ENCODE assay signal across 12 cellular contexts in genomic region chr4:107709916-107710315, GRCh38. TPM values are rescaled to one million over a fixed set of nuclear protein-coding genes. Genes with fewer than 3 reads are reported as not detected.
DNase-seq lines count a peak whose midpoint lies in the region; ATAC-seq and TF ChIP-seq lines count a peak whose summit lies in the region.
"Had no signal": no experiment of that assay in that cellular context is flagged by ENCODE, and none has a peak within 500 bp of the region (broad histone marks: within the 10 kb centered on the region; RNA-seq: fewer than 3 reads in every experiment).

No MANE protein-coding gene starts in this region.

- H3K27me3 Mint-ChIP-seq in activated B cell treated with CpG ODN at 0.5 μM for 24 hours (no peaks in the 10 kb centered on the region), mesothelial cell of epicardium (ENCODE audit: low read depth) (no peaks in the 10 kb centered on the region), Calu3 (ENCODE audit: unreplicated experiment) (no peaks in the 10 kb centered on the region)
- no peaks in the 10 kb centered on the region for H3K27me3 Mint-ChIP-seq in activated naive CD4-positive, alpha-beta T cell treated with anti-CD3 and anti-CD28 coated beads for 36 hours (ENCODE audit: low read depth)
- H3K27me3 Mint-ChIP-seq in activated T-helper 2 cell treated with anti-CD3 and anti-CD28 coated beads, Interferon-gamma antibody, Interleukin-2, Interleukin-4, amounts not matched to agents 10 μg/mL and 5 μg/mL and 100 μg/mL, durations not matched to agents 14 hours and 24 hours and 36 hours (ENCODE audit: low read depth): no peaks in the 10 kb centered on the region

- H3K9me3 Mint-ChIP-seq in activated B cell treated with CpG ODN at 0.5 μM for 24 hours (peaks cover 23% of the 10 kb centered on the region), mesothelial cell of epicardium (peaks cover 28% of the 10 kb centered on the region), Calu3 (ENCODE audit: low read depth, unreplicated experiment) (peaks cover 6% of the 10 kb centered on the region)
- H3K9me3 Mint-ChIP-seq in activated naive CD4-positive, alpha-beta T cell treated with anti-CD3 and anti-CD28 coated beads for 36 hours: peaks cover 22% of the 10 kb centered on the region
- peaks cover 38% of the 10 kb centered on the region for H3K9me3 Mint-ChIP-seq in activated T-helper 2 cell treated with anti-CD3 and anti-CD28 coated beads, Interferon-gamma antibody, Interleukin-2, Interleukin-4, amounts not matched to agents 10 μg/mL and 5 μg/mL and 100 μg/mL, durations not matched to agents 14 hours and 24 hours and 36 hours

- DNase-seq in LHCN-M2 (ENCODE audit: low read depth): peak; percentile 40
- no peak for DNase-seq in activated B cell treated with CpG ODN at 0.5 μM for 24 hours
- DNase-seq in mesothelial cell of epicardium (ENCODE audit: low spot score in 2 of 2, unreplicated experiment in 2 of 2): no peak
- no peak for DNase-seq in activated naive CD4-positive, alpha-beta T cell treated with anti-CD3 and anti-CD28 coated beads for 36 hours
- no peak for DNase-seq in Calu3
- DNase-seq in activated gamma-delta T cell treated with Interleukin-2 at 50 U/mL for 16 hours: no peak
- DNase-seq in activated T-helper 2 cell treated with anti-CD3 and anti-CD28 coated beads, Interferon-gamma antibody, Interleukin-2, Interleukin-4, amounts not matched to agents 10 μg/mL and 5 μg/mL and 100 μg/mL, durations not matched to agents 14 hours and 24 hours and 36 hours (ENCODE audit: low spot score): no peak
- DNase-seq: activated effector memory CD4-positive, alpha-beta T cell treated with anti-CD3 and anti-CD28 coated beads, Interleukin-2, amount 50 U/mL, for 16 hours; C1 segment of cervical spinal cord; NCI-H226; SJCRH30 had no signal

- CTCF ChIA-PET in activated B cell treated with CpG ODN at 0.5 μM for 24 hours (lab: Charles Lee): interaction anchor here (0.6 kb wide), 1 partner anchor 171 kb away, joined by 3 read pairs; no protein-coding TSS in a partner anchor
- CTCF ChIA-PET in activated naive CD4-positive, alpha-beta T cell treated with anti-CD3 and anti-CD28 coated beads for 36 hours (lab: Charles Lee): no interaction called here
- CTCF ChIA-PET in Calu3 (lab: Charles Lee): interaction anchor here (0.6 to 2.1 kb wide), 2 partner anchors 10 to 69 kb away, joined by 6 to 11 read pairs; partner anchors contain the start of gene PAPSS1

- intact Hi-C loops in activated B cell treated with CpG ODN at 0.5 μM for 24 hours (cut with micrococcal nuclease): no loop called here
- intact Hi-C loops in activated naive CD4-positive, alpha-beta T cell treated with anti-CD3 and anti-CD28 coated beads for 36 hours (cut with micrococcal nuclease): no loop called here
- intact Hi-C loops in Calu3 (cut with micrococcal nuclease; ENCODE audit: unreplicated experiment): no loop called here
- intact Hi-C loops in activated T-helper 2 cell treated with anti-CD3 and anti-CD28 coated beads, Interferon-gamma antibody, Interleukin-2, Interleukin-4, amounts not matched to agents 10 μg/mL and 5 μg/mL and 100 μg/mL, durations not matched to agents 14 hours and 24 hours and 36 hours (cut with micrococcal nuclease): no loop called here

- H3K4me1 Mint-ChIP-seq in activated B cell treated with CpG ODN at 0.5 μM for 24 hours: peaks cover 16% of the 10 kb centered on the region
- peaks cover 33% of the 10 kb centered on the region for H3K4me1 Mint-ChIP-seq in mesothelial cell of epicardium
- peaks cover 14% of the 10 kb centered on the region for H3K4me1 Mint-ChIP-seq in activated naive CD4-positive, alpha-beta T cell treated with anti-CD3 and anti-CD28 coated beads for 36 hours (ENCODE audit: low read depth)
- H3K4me1 Mint-ChIP-seq in Calu3 (ENCODE audit: low read depth, unreplicated experiment): peaks cover 34% of the 10 kb centered on the region
- H3K4me1 Mint-ChIP-seq in activated T-helper 2 cell treated with anti-CD3 and anti-CD28 coated beads, Interferon-gamma antibody, Interleukin-2, Interleukin-4, amounts not matched to agents 10 μg/mL and 5 μg/mL and 100 μg/mL, durations not matched to agents 14 hours and 24 hours and 36 hours (ENCODE audit: low read depth): peaks cover 14% of the 10 kb centered on the region

- POLR2A ChIA-PET in activated B cell treated with CpG ODN at 0.5 μM for 24 hours (lab: Charles Lee): interaction anchor here (0.8 kb wide), 1 partner anchor 11 kb away, joined by 3 read pairs; no protein-coding TSS in a partner anchor

- H3K4me3 Mint-ChIP-seq in activated B cell treated with CpG ODN at 0.5 μM for 24 hours (peak overlapping the region; percentile 5), mesothelial cell of epicardium (no peak overlapping the region), Calu3 (ENCODE audit: low read depth, unreplicated experiment) (no peak overlapping the region)
- H3K4me3 Mint-ChIP-seq in activated naive CD4-positive, alpha-beta T cell treated with anti-CD3 and anti-CD28 coated beads for 36 hours: no peak overlapping the region
- no peak overlapping the region for H3K4me3 Mint-ChIP-seq in activated T-helper 2 cell treated with anti-CD3 and anti-CD28 coated beads, Interferon-gamma antibody, Interleukin-2, Interleukin-4, amounts not matched to agents 10 μg/mL and 5 μg/mL and 100 μg/mL, durations not matched to agents 14 hours and 24 hours and 36 hours (ENCODE audit: low read depth)

- BruUV-seq in Calu3 (replicated peaks; lab: Mats Ljungman, UMichigan): no TSS peak

- TF ChIP-seq CTCF in activated B cell treated with CpG ODN at 0.5 μM for 24 hours (IDR thresholded peaks at IDR 0.05) (no peak), mesothelial cell of epicardium (IDR thresholded peaks at IDR 0.05; ENCODE audit: unreplicated experiment) (no peak), Calu3 (IDR thresholded peaks at IDR 0.05; ENCODE audit: unreplicated experiment) (no peak)

- H3K27ac Mint-ChIP-seq in activated B cell treated with CpG ODN at 0.5 μM for 24 hours (no peak overlapping the region), mesothelial cell of epicardium (peak overlapping the region; percentile 78), Calu3 (ENCODE audit: unreplicated experiment) (no peak overlapping the region)
- no peak overlapping the region for H3K27ac Mint-ChIP-seq in activated naive CD4-positive, alpha-beta T cell treated with anti-CD3 and anti-CD28 coated beads for 36 hours
- no peak overlapping the region for H3K27ac Mint-ChIP-seq in activated T-helper 2 cell treated with anti-CD3 and anti-CD28 coated beads, Interferon-gamma antibody, Interleukin-2, Interleukin-4, amounts not matched to agents 10 μg/mL and 5 μg/mL and 100 μg/mL, durations not matched to agents 14 hours and 24 hours and 36 hours

- H3K36me3 Mint-ChIP-seq in activated B cell treated with CpG ODN at 0.5 μM for 24 hours (ENCODE audit: low read depth) (peaks cover 14% of the 10 kb centered on the region), mesothelial cell of epicardium (peaks cover 39% of the 10 kb centered on the region), Calu3 (ENCODE audit: insufficient read depth, unreplicated experiment) (peaks cover 5% of the 10 kb centered on the region)
- H3K36me3 Mint-ChIP-seq in activated naive CD4-positive, alpha-beta T cell treated with anti-CD3 and anti-CD28 coated beads for 36 hours (ENCODE audit: low read depth): peaks cover 16% of the 10 kb centered on the region
- H3K36me3 Mint-ChIP-seq in activated T-helper 2 cell treated with anti-CD3 and anti-CD28 coated beads, Interferon-gamma antibody, Interleukin-2, Interleukin-4, amounts not matched to agents 10 μg/mL and 5 μg/mL and 100 μg/mL, durations not matched to agents 14 hours and 24 hours and 36 hours (ENCODE audit: low read depth): peaks cover 42% of the 10 kb centered on the region

- peak; percentile 59 for ATAC-seq in GM18511 (IDR thresholded peaks at IDR 0.05; ENCODE audit: unreplicated experiment)
- peak; percentile 49 for ATAC-seq in activated B cell treated with CpG ODN at 0.5 μM for 24 hours (ENCODE audit: low read depth)

RNA-seq across cellular contexts. Expression of gene PAPSS1, which starts 10.1 kb away (rescaled TPM):
- total RNA-seq in LHCN-M2 (2014; rRNA removed) (80.1 and 84.2 TPM in 2 replicates), activated B cell treated with CpG ODN at 0.5 μM for 24 hours (31.8 and 34.2 TPM in 2 replicates), mesothelial cell of epicardium (76.1 to 81.5 TPM (median 78.5 TPM) in 3 replicates), Calu3 (2022) (32.5 and 41.6 TPM in 2 replicates)
- 78.6 TPM for polyA plus RNA-seq in LHCN-M2 (2012)
- total RNA-seq in activated naive CD4-positive, alpha-beta T cell treated with anti-CD3 and anti-CD28 coated beads for 36 hours: 10 to 100 TPM; 28.7 to 29.1 TPM
- 36.9 TPM in 2 replicates for total RNA-seq in activated T-helper 2 cell treated with anti-CD3 and anti-CD28 coated beads, Interferon-gamma antibody, Interleukin-2, Interleukin-4, amounts not matched to agents 10 μg/mL and 5 μg/mL and 100 μg/mL, durations not matched to agents 14 hours and 24 hours and 36 hours
